In genomic region chr2:81650048-81650971, GRCh38 we compare ENCODE assay signal across 11 cellular contexts.
DNase-seq lines count a peak whose midpoint lies in the region; ATAC-seq and TF ChIP-seq lines count a peak whose summit lies in the region.
"Had no signal": no experiment of that assay in that cellular context is flagged by ENCODE, and none has a peak within 500 bp of the region (broad histone marks: within the 10 kb centered on the region; RNA-seq: fewer than 3 reads in every experiment).

No MANE protein-coding gene starts in this region.

- H3K27me3 ChIP-seq in MM.1S (replicated peaks; ENCODE audit: insufficient read depth, low read length) (no peaks in the 10 kb centered on the region), mammary epithelial cell (ENCODE audit: insufficient read depth, low read length) (no peaks in the 10 kb centered on the region), smooth muscle cell (ENCODE audit: low read depth) (no peaks in the 10 kb centered on the region), body of pancreas (no peaks in the 10 kb centered on the region)
- H3K27me3 ChIP-seq: tibial nerve had no signal

- dilution Hi-C loops in mammary epithelial cell (cut with HindIII; ENCODE audit: low sequenced_read_pairs) = no loop called here

- H3K36me3 ChIP-seq in MM.1S (replicated peaks; ENCODE audit: insufficient read depth, low read length) = no peaks in the 10 kb centered on the region
- no peaks in the 10 kb centered on the region for H3K36me3 ChIP-seq in mammary epithelial cell (ENCODE audit: insufficient read depth, low read length)
- no peaks in the 10 kb centered on the region for H3K36me3 ChIP-seq in smooth muscle cell (ENCODE audit: low read depth)
- no peaks in the 10 kb centered on the region for H3K36me3 ChIP-seq in body of pancreas (replicated peaks in 1 of 2; ENCODE audit: insufficient read depth in 1 of 2, low read depth in 2 of 2)
- H3K36me3 ChIP-seq: tibial nerve had no signal

- TF ChIP-seq CTCF in MM.1S (IDR thresholded peaks at IDR 0.05; ENCODE audit: low read length) (peak; percentile 19; the same call in 1 of the 2 replicates), mammary epithelial cell (conservative IDR thresholded peaks at IDR 0.05 in 1 of 2, IDR thresholded peaks at IDR 0.05 in 1 of 2; ENCODE audit: extremely low read depth in 1 of 2, insufficient read depth in 1 of 2, low read depth in 1 of 2, low read length in 2 of 2) (peak in 1 of 2 donors; percentile 16), smooth muscle cell (IDR thresholded peaks at IDR 0.05; ENCODE audit: borderline replicate concordance, insufficient read depth, poor library complexity, severe bottlenecking) (no peak), body of pancreas (IDR thresholded peaks at IDR 0.05) (no peak)

- no peak overlapping the region for H3K4me3 ChIP-seq in MM.1S (ENCODE audit: low read length)
- no peak overlapping the region for H3K4me3 ChIP-seq in mammary epithelial cell (replicated peaks in 1 of 3; ENCODE audit: insufficient read depth in 1 of 3, low read depth in 2 of 3, low read length in 3 of 3)
- H3K4me3 ChIP-seq in smooth muscle cell = no peak overlapping the region
- H3K4me3 ChIP-seq in body of pancreas = no peak overlapping the region
- H3K4me3 ChIP-seq: tibial nerve had no signal

- TF ChIP-seq POLR2A in body of pancreas (IDR thresholded peaks at IDR 0.05) = no peak

- H2AFZ ChIP-seq in MM.1S (ENCODE audit: low read length) (no peak overlapping the region), mammary epithelial cell (ENCODE audit: low read depth, low read length) (no peak overlapping the region), smooth muscle cell (ENCODE audit: low read depth) (no peak overlapping the region)

- DNase-seq in NCI-H748 (lab: John Stamatoyannopoulos, UW; ENCODE audit: unreplicated experiment) (peak; percentile 0), NCI-H748 treated with DMSO at 0.1 percent for 48 hours (lab: John Stamatoyannopoulos, UW) (no peak), MM.1S (no peak), mammary epithelial cell (peak; percentile 7), smooth muscle cell (lab: John Stamatoyannopoulos, UW; ENCODE audit: unreplicated experiment) (no peak), dermis blood vessel endothelial cell (no peak), body of pancreas (no peak)
- DNase-seq: activated CD8-positive, alpha-beta memory T cell treated with anti-CD3 and anti-CD28 coated beads, Interleukin-2, amount 50 U/mL, for 48 hours; NCI-H1694 treated with DMSO at 0.1 percent for 48 hours had no signal

- CTCF ChIA-PET in mammary epithelial cell (lab: Charles Lee; ENCODE audit: low non-redundant PET) = no interaction called here

- H3F3A ChIP-seq in MM.1S (ENCODE audit: insufficient read depth, low read length) (no peaks in the 10 kb centered on the region), smooth muscle cell (ENCODE audit: low read depth) (no peaks in the 10 kb centered on the region)

- H3K4me2 ChIP-seq in MM.1S (ENCODE audit: low read depth, low read length) (no peak overlapping the region), mammary epithelial cell (ENCODE audit: insufficient read depth, low read depth, low read length) (no peak overlapping the region), smooth muscle cell (no peak overlapping the region)

- no TSS peak for BruUV-seq in mammary epithelial cell (replicated peaks; lab: Mats Ljungman, UMichigan)

- no peaks in the 10 kb centered on the region for H3K9me2 ChIP-seq in MM.1S (replicated peaks; ENCODE audit: insufficient read depth, low read length)

- 44% methylated on average over 5 of the region's 6 CpGs for WGBS in mammary epithelial cell (ENCODE audit: low coverage, missing lambda C conversion rate)
- 69% methylated on average over 6 of the region's 6 CpGs for WGBS in smooth muscle cell (ENCODE audit: low lambda C conversion rate)
- WGBS in body of pancreas, 2 donors = 60 to 69% methylated on average over 6 of the region's 6 CpGs

- H4K20me1 ChIP-seq in MM.1S (ENCODE audit: insufficient read depth, low read length) (no peaks in the 10 kb centered on the region), mammary epithelial cell (ENCODE audit: insufficient read depth, low read length) (no peaks in the 10 kb centered on the region), smooth muscle cell (ENCODE audit: low read depth) (no peaks in the 10 kb centered on the region)

- H3K27ac ChIP-seq in MM.1S (ENCODE audit: low read length) = no peak overlapping the region
- H3K27ac ChIP-seq in mammary epithelial cell (ENCODE audit: insufficient read depth, low read depth, low read length) = peak overlapping the region; percentile 24
- peak overlapping the region; percentile 44 for H3K27ac ChIP-seq in smooth muscle cell (ENCODE audit: low read depth)
- no peak overlapping the region for H3K27ac ChIP-seq in body of pancreas
- H3K27ac ChIP-seq: tibial nerve had no signal

- ATAC-seq in body of pancreas (no peak), GM19455 (IDR thresholded peaks at IDR 0.05; ENCODE audit: unreplicated experiment) (no peak)

- in situ Hi-C loops in mammary epithelial cell (cut with MboI; ENCODE audit: low sequenced_read_pairs in 2 of 2) = no loop called here

- H3K9ac ChIP-seq in MM.1S (ENCODE audit: low read length) (no peak overlapping the region), mammary epithelial cell (ENCODE audit: insufficient read depth, low read length) (no peak overlapping the region), smooth muscle cell (ENCODE audit: low read depth) (no peak overlapping the region)

- H3K79me2 ChIP-seq in MM.1S (ENCODE audit: low read length) (no peaks in the 10 kb centered on the region), mammary epithelial cell (ENCODE audit: insufficient read depth, low read length) (no peaks in the 10 kb centered on the region), smooth muscle cell (ENCODE audit: low read depth) (no peaks in the 10 kb centered on the region)

- intact Hi-C loops in mammary epithelial cell (cut with micrococcal nuclease) (no loop called here), body of pancreas (cut with DNase I) (no loop called here)

- no peaks in the 10 kb centered on the region for H3K4me1 ChIP-seq in MM.1S (ENCODE audit: low read length)
- peaks cover 13% of the 10 kb centered on the region for H3K4me1 ChIP-seq in mammary epithelial cell (ENCODE audit: insufficient read depth, low read length)
- H3K4me1 ChIP-seq in smooth muscle cell (ENCODE audit: low read depth) = peaks cover 11% of the 10 kb centered on the region
- no peaks in the 10 kb centered on the region for H3K4me1 ChIP-seq in body of pancreas
- H3K4me1 ChIP-seq: tibial nerve had no signal

- H3K9me3 ChIP-seq in MM.1S (replicated peaks; ENCODE audit: insufficient read depth, low read length) (no peaks in the 10 kb centered on the region), mammary epithelial cell (replicated peaks; ENCODE audit: insufficient read depth, low read length) (peaks cover 3% of the 10 kb centered on the region), smooth muscle cell (replicated peaks; ENCODE audit: low read depth) (no peaks in the 10 kb centered on the region), body of pancreas (no peaks in the 10 kb centered on the region)
- H3K9me3 ChIP-seq: tibial nerve had no signal

Comparison
In these comparisons a context has a peak if more than half of its experiments do, and no peak if none do; other contexts are left out.
1. DNase-seq: peak in NCI-H748 (single experiment) and mammary epithelial cell (single experiment); none in NCI-H748 treated with DMSO at 0.1 percent for 48 hours (single experiment), MM.1S (single experiment), smooth muscle cell (single experiment), dermis blood vessel endothelial cell (single experiment) and body of pancreas (0 of 4).
2. H3K27ac ChIP-seq: peak in mammary epithelial cell (single experiment) and smooth muscle cell (single experiment); none in MM.1S (single experiment) and body of pancreas (0 of 4).